In genomic region chr3:153163349-153164008, GRCh38 we compare ENCODE assay signal across 8 cellular contexts. TPM values are rescaled to one million over a fixed set of nuclear protein-coding genes. Genes with fewer than 3 reads are reported as not detected.
DNase-seq lines count a peak whose midpoint lies in the region; ATAC-seq, FAIRE-seq and TF ChIP-seq lines count a peak whose summit lies in the region.

No MANE protein-coding gene starts in this region.

- H3K36me3 ChIP-seq in keratinocyte (ENCODE audit: control insufficient read depth in 2 of 2, extremely low read depth in 1 of 2, insufficient read depth in 2 of 2, low read length in 2 of 2): peaks cover 4 to 14% of the 10 kb centered on the region in 2 experiments

- H4K20me1 ChIP-seq in keratinocyte (ENCODE audit: control insufficient read depth, extremely low read depth, insufficient read depth, low read length): peaks cover 22% of the 10 kb centered on the region

- H3K27me3 ChIP-seq in CD4-positive, alpha-beta T cell (ENCODE audit: control insufficient read depth, insufficient read depth, low read length): no peaks in the 10 kb centered on the region
- no peaks in the 10 kb centered on the region for H3K27me3 ChIP-seq in keratinocyte (ENCODE audit: control insufficient read depth, extremely low read depth, insufficient read depth, low read length)

- FAIRE-seq in keratinocyte (lab: Jason Lieb, UNC): no peak

- H2AFZ ChIP-seq in keratinocyte (ENCODE audit: control insufficient read depth, low read length): no peak overlapping the region

- dilution Hi-C loops in keratinocyte (cut with MboI; ENCODE audit: extremely low pct_ligation_motif_present, low sequenced_read_pairs): no loop called here

- peaks cover 31% of the 10 kb centered on the region for H3K4me1 ChIP-seq in keratinocyte (ENCODE audit: control insufficient read depth, extremely low read depth, insufficient read depth, low read length)

- peak overlapping the region; percentile 68 for H3K27ac Mint-ChIP-seq in CD4-positive, alpha-beta T cell

- no peak for ATAC-seq in CD4-positive, alpha-beta T cell (ENCODE audit: poor library complexity)
- ATAC-seq in GM19452 (IDR thresholded peaks at IDR 0.05; ENCODE audit: unreplicated experiment): no peak
- ATAC-seq in HG02852 (IDR thresholded peaks at IDR 0.05; ENCODE audit: unreplicated experiment): no peak

- CTCF ChIA-PET in CD4-positive, alpha-beta T cell (lab: Charles Lee): interaction anchor here (0.7 to 2.9 kb wide), 8 partner anchors 47 to 415 kb away, joined by 3 to 14 read pairs (median 4); no protein-coding TSS in a partner anchor

- H3K9me3 ChIP-seq in CD4-positive, alpha-beta T cell (ENCODE audit: control insufficient read depth, low read length): no peaks in the 10 kb centered on the region
- H3K9me3 ChIP-seq in keratinocyte (ENCODE audit: control insufficient read depth, low read depth, low read length): no peaks in the 10 kb centered on the region

- H3K79me2 ChIP-seq in keratinocyte (ENCODE audit: control insufficient read depth, insufficient read depth, low read length): peaks cover 64% of the 10 kb centered on the region

- TF ChIP-seq CTCF in CD4-positive, alpha-beta T cell (IDR thresholded peaks at IDR 0.05): no peak
- no peak for TF ChIP-seq CTCF in keratinocyte (optimal IDR thresholded peaks at IDR 0.05 in 1 of 3, IDR thresholded peaks at IDR 0.05 in 1 of 3, conservative IDR thresholded peaks at IDR 0.05 in 1 of 3; ENCODE audit: extremely low read depth in 1 of 3, insufficient read depth in 2 of 3, low read length in 3 of 3)

- peak overlapping the region; percentile 66 for H3K27ac ChIP-seq in CD4-positive, alpha-beta T cell (ENCODE audit: low read depth, low read length)
- H3K27ac ChIP-seq in keratinocyte (ENCODE audit: control insufficient read depth, insufficient read depth, low read length) (peak overlapping the region; percentile 94), substantia nigra (ENCODE audit: low read depth, low read length, poor library complexity, severe bottlenecking) (peak overlapping the region; percentile 50)

- H3K4me2 ChIP-seq in keratinocyte (ENCODE audit: control insufficient read depth, extremely low read depth, insufficient read depth, low read depth, low read length): peak overlapping the region; percentile 88

- H3K27me3 Mint-ChIP-seq in CD4-positive, alpha-beta T cell: no peaks in the 10 kb centered on the region

- no peak for DNase-seq in CD4-positive, alpha-beta T cell
- DNase-seq in Jurkat, Clone E6-1 (ENCODE audit: low read depth, low spot score): no peak
- DNase-seq in amniotic epithelial cell (ENCODE audit: low read depth) (peak; percentile 24), keratinocyte (ENCODE audit: low read depth, low spot score) (no peak), substantia nigra (lab: John Stamatoyannopoulos, UW) (peak in 5 of 49 donors; percentile 36 to 55 (median 43)), hippocampal formation (lab: John Stamatoyannopoulos, UW) (no peak)

- intact Hi-C loops in CD4-positive, alpha-beta T cell (cut with DNase I, micrococcal nuclease): loop anchor here (2.0 to 10.0 kb wide), 10 partner anchors 59 to 1159 kb away; partner anchors contain the start of gene DHX36 (in 2 of the 2)

- no peaks in the 10 kb centered on the region for H3K9me3 Mint-ChIP-seq in CD4-positive, alpha-beta T cell

- peaks cover 32% of the 10 kb centered on the region for H3K36me3 Mint-ChIP-seq in CD4-positive, alpha-beta T cell (ENCODE audit: low read depth)

- H3K9me1 ChIP-seq in keratinocyte (ENCODE audit: control insufficient read depth, extremely low read depth, insufficient read depth, low read length): no peaks in the 10 kb centered on the region

- peaks cover 73% of the 10 kb centered on the region for H3K4me1 Mint-ChIP-seq in CD4-positive, alpha-beta T cell (ENCODE audit: low read depth)

- H3K4me3 ChIP-seq in Jurkat, Clone E6-1 (ENCODE audit: low read length): peak overlapping the region; percentile 88
- H3K4me3 ChIP-seq in keratinocyte (ENCODE audit: control insufficient read depth in 2 of 3, extremely low read depth in 1 of 3, insufficient read depth in 2 of 3, low read depth in 1 of 3, low read length in 3 of 3): peak overlapping the region; percentile 87 to 97 (median 90)

- POLR2A ChIA-PET in CD4-positive, alpha-beta T cell (lab: Charles Lee): interaction anchor here (0.7 to 7.8 kb wide), 9 partner anchors 59 to 461 kb away, joined by 3 to 101 read pairs (median 5); no protein-coding TSS in a partner anchor

- peak overlapping the region; percentile 93 for H3K9ac ChIP-seq in keratinocyte (ENCODE audit: control insufficient read depth, extremely low read depth, insufficient read depth, low read length)

- peak overlapping the region; percentile 96 for H3K4me3 Mint-ChIP-seq in CD4-positive, alpha-beta T cell

RNA-seq across cellular contexts. Expression of gene RAP2B, which starts 1.5 kb away (rescaled TPM):
- total RNA-seq in CD4-positive, alpha-beta T cell: 10 to 100 TPM; 13.8 to 14.8 TPM
- polyA plus RNA-seq in Jurkat, Clone E6-1 (2012; ENCODE audit: insufficient read depth, insufficient read length): 6.0 TPM
- polyA plus RNA-seq in keratinocyte: 17.0 to 20.1 TPM (median 19.7 TPM) in 3 replicates
- 11.3 TPM for polyA plus RNA-seq in keratinocyte (2011; ENCODE audit: low read depth)
- 15.2 and 16.7 TPM in 2 replicates for polyA plus RNA-seq in keratinocyte (2011; cell fraction: cytosol; rRNA removed)
- polyA plus RNA-seq in keratinocyte (2011; cell fraction: nucleus; rRNA removed): 28.1 and 28.9 TPM in 2 replicates
- 22.5 and 24.8 TPM in 2 replicates for polyA plus RNA-seq in keratinocyte (2012; ENCODE audit: low replicate concordance)
- 20.7 to 42.1 TPM (median 37.9 TPM) in 3 replicates for polyA minus RNA-seq in keratinocyte
- 94.8 TPM for polyA minus RNA-seq in keratinocyte (2011; cell fraction: cytosol; rRNA and poly(A)+ RNA removed)
- 52.3 and 72.3 TPM in 2 replicates for polyA minus RNA-seq in keratinocyte (2011; cell fraction: nucleus; rRNA and poly(A)+ RNA removed)
